In genomic region chr1:8477199-8477982, GRCh38 we compare ENCODE assay signal across 8 cellular contexts.
DNase-seq lines count a peak whose midpoint lies in the region; ATAC-seq and TF ChIP-seq lines count a peak whose summit lies in the region.

No MANE protein-coding gene starts in this region.

- H3K36me3 Mint-ChIP-seq in activated CD8-positive, alpha-beta T cell treated with anti-CD3 and anti-CD28 coated beads for 36 hours (ENCODE audit: low read depth): peaks cover 2% of the 10 kb centered on the region
- H3K36me3 Mint-ChIP-seq in nephron (ENCODE audit: low read depth): peaks cover 10% of the 10 kb centered on the region

- intact Hi-C loops in activated CD8-positive, alpha-beta T cell treated with anti-CD3 and anti-CD28 coated beads for 36 hours (cut with micrococcal nuclease): loop anchor here (10.0 kb wide), 1 partner anchor 53 kb away; no protein-coding TSS in a partner anchor

- H3K4me1 Mint-ChIP-seq in activated CD8-positive, alpha-beta T cell treated with anti-CD3 and anti-CD28 coated beads for 36 hours (ENCODE audit: low read depth): peaks cover 50% of the 10 kb centered on the region
- peaks cover 58% of the 10 kb centered on the region for H3K4me1 Mint-ChIP-seq in nephron

- no peaks in the 10 kb centered on the region for H3K27me3 Mint-ChIP-seq in activated CD8-positive, alpha-beta T cell treated with anti-CD3 and anti-CD28 coated beads for 36 hours
- no peaks in the 10 kb centered on the region for H3K27me3 Mint-ChIP-seq in nephron (ENCODE audit: low read depth)

- H3K4me3 Mint-ChIP-seq in activated CD8-positive, alpha-beta T cell treated with anti-CD3 and anti-CD28 coated beads for 36 hours: no peak overlapping the region
- H3K4me3 Mint-ChIP-seq in nephron: peak overlapping the region in 1 of 3 experiments; percentile 37

- peak; percentile 65 for DNase-seq in activated CD8-positive, alpha-beta T cell treated with anti-CD3 and anti-CD28 coated beads for 36 hours
- DNase-seq in NCI-H526 (lab: John Stamatoyannopoulos, UW) (no peak), DMS153 treated with DMSO at 0.1 percent for 48 hours (lab: John Stamatoyannopoulos, UW; ENCODE audit: unreplicated experiment) (no peak), NCI-H524 treated with DMSO at 0.1 percent for 48 hours (lab: John Stamatoyannopoulos, UW) (no peak), NCI-H2171 (lab: John Stamatoyannopoulos, UW) (no peak)

- CTCF ChIA-PET in activated CD8-positive, alpha-beta T cell treated with anti-CD3 and anti-CD28 coated beads for 36 hours (lab: Charles Lee): interaction anchor here (0.8 to 1.1 kb wide), 2 partner anchors 53 to 75 kb away, joined by 3 read pairs; no protein-coding TSS in a partner anchor

- POLR2A ChIA-PET in activated CD8-positive, alpha-beta T cell treated with anti-CD3 and anti-CD28 coated beads for 36 hours (lab: Charles Lee): interaction anchor here (1.0 to 1.6 kb wide), 3 partner anchors 10 to 62 kb away, joined by 3 to 5 read pairs (median 5); no protein-coding TSS in a partner anchor

- no peaks in the 10 kb centered on the region for H3K9me3 Mint-ChIP-seq in activated CD8-positive, alpha-beta T cell treated with anti-CD3 and anti-CD28 coated beads for 36 hours
- no peaks in the 10 kb centered on the region for H3K9me3 Mint-ChIP-seq in nephron

- ATAC-seq in GM18867 (IDR thresholded peaks at IDR 0.05; ENCODE audit: unreplicated experiment) (peak; percentile 62), HG02763 (IDR thresholded peaks at IDR 0.05; ENCODE audit: unreplicated experiment) (peak; percentile 68)
- ATAC-seq in activated CD8-positive, alpha-beta T cell treated with anti-CD3 and anti-CD28 coated beads for 36 hours: peak; percentile 82

- peak overlapping the region; percentile 80 for H3K27ac Mint-ChIP-seq in activated CD8-positive, alpha-beta T cell treated with anti-CD3 and anti-CD28 coated beads for 36 hours
- H3K27ac Mint-ChIP-seq in nephron: peak overlapping the region; percentile 70 to 91 (median 88)

- no peak for TF ChIP-seq CTCF in activated CD8-positive, alpha-beta T cell treated with anti-CD3 and anti-CD28 coated beads for 36 hours (IDR thresholded peaks at IDR 0.05)
- TF ChIP-seq CTCF in nephron (IDR thresholded peaks at IDR 0.05; ENCODE audit: unreplicated experiment in 3 of 3): no peak
